Comparison of ENCODE assay signal across 15 cellular contexts in the genomic region with DNA sequence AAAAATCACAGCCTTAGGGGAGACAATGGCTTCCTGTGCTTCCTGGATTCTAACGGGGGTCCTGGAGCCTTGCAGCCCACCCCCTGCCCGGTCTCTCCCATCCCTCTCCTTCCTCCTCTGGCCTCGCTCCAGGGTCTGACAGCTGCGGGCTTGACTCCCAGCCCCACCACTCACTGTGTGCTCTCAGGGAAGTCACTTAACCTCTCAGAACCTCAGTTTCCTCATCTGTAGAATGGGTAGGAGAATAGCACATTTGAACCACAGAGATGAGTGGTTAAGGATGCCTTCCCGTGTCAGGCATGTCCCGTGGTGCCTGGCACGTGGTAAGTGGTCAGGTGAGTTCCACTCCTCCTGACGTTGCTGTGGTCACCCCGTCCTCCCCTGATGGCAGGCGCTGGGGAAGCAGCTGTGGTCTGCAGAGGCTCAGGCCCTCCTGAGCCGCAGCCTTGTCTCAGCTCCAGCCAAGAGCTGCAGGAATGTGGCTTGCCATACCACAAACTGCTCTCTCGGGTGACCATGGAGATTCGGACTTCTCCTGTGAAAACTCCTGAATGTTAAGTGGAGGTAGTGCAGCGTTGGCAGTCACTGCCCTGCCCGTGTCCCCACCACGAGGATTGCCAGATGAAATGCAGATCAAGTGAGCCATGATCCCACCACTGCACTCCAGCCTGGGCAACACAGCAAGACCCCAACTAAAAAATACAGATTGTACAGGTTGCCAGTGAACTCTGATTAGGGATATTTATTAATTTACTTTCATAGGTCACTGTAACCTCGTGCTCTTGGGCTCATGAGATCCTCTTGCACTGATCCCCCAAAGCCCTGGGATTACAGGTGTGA.
DNase-seq lines count a peak whose midpoint lies in the region; ATAC-seq, FAIRE-seq and TF ChIP-seq lines count a peak whose summit lies in the region.
"Had no signal": no experiment of that assay in that cellular context is flagged by ENCODE, and none has a peak within 500 bp of the region (broad histone marks: within the 10 kb centered on the region; RNA-seq: fewer than 3 reads in every experiment).

No MANE protein-coding gene starts in this region.

- peak; percentile 14 for DNase-seq in A172 (ENCODE audit: low spot score)
- no peak for DNase-seq in HTR-8/SVneo (ENCODE audit: insufficient read length, low spot score)
- DNase-seq in astrocyte of the spinal cord (ENCODE audit: low read depth, low spot score) = peak; percentile 58
- peak; percentile 93 for DNase-seq in myocyte (ENCODE audit: low read depth)
- DNase-seq in stimulated activated CD4-positive, alpha-beta T cell treated with anti-CD3 and anti-CD28 coated beads, Interleukin-4, amount 100 ng/mL, for 4 hours = no peak
- DNase-seq in SHP77 (lab: John Stamatoyannopoulos, UW) = no peak
- no peak for DNase-seq in SKM-1 treated with dmso at 0.1 percent for 144 hours (lab: John Stamatoyannopoulos, UW; ENCODE audit: unreplicated experiment)
- no peak for DNase-seq in stimulated activated naive B cell treated with anti-CD40 and anti-IgM and Interleukin-4, amounts not matched to agents 10 μg/mL and 1 μg/mL and 100 μg/mL, for 72 hours
- DNase-seq: EL, KG1, NCI-H1048, NCI-H2081 treated with DMSO at 0.1 percent for 48 hours had no signal

- no peak for TF ChIP-seq CTCF in astrocyte of the spinal cord (IDR thresholded peaks at IDR 0.05; ENCODE audit: low read depth, low read length)

- in situ Hi-C loops in astrocyte of the spinal cord (cut with HindIII; ENCODE audit: low sequenced_read_pairs) = no loop called here

- H3K27me3 Mint-ChIP-seq in stimulated activated naive B cell treated with anti-CD40 and anti-IgM and Interleukin-4, amounts not matched to agents 10 μg/mL and 1 μg/mL and 100 μg/mL, for 72 hours = peaks cover 0 to 3% of the 10 kb centered on the region in 2 donors

- H3K36me3 Mint-ChIP-seq in stimulated activated naive B cell treated with anti-CD40 and anti-IgM and Interleukin-4, amounts not matched to agents 10 μg/mL and 1 μg/mL and 100 μg/mL, for 72 hours = no peaks in the 10 kb centered on the region

- no peak for ATAC-seq in stimulated activated naive B cell treated with anti-CD40 and anti-IgM and Interleukin-4, amounts not matched to agents 10 μg/mL and 1 μg/mL and 100 μg/mL, for 72 hours (replicated peaks)

- FAIRE-seq in HTR-8/SVneo (lab: Jason Lieb, UNC) = peak; percentile 13
- FAIRE-seq: A549 had no signal

- H3K4me1 Mint-ChIP-seq in stimulated activated naive B cell treated with anti-CD40 and anti-IgM and Interleukin-4, amounts not matched to agents 10 μg/mL and 1 μg/mL and 100 μg/mL, for 72 hours = peaks cover 9 to 16% of the 10 kb centered on the region in 2 donors

- H3K9me3 Mint-ChIP-seq in stimulated activated naive B cell treated with anti-CD40 and anti-IgM and Interleukin-4, amounts not matched to agents 10 μg/mL and 1 μg/mL and 100 μg/mL, for 72 hours = peaks cover 2 to 4% of the 10 kb centered on the region in 2 donors

- H3K4me3 ChIP-seq in astrocyte of the spinal cord (ENCODE audit: low read depth, low read length) = no peak overlapping the region
- H3K4me3 ChIP-seq: A549, HAP-1, SK-N-MC had no signal

- H3K4me3 Mint-ChIP-seq in stimulated activated naive B cell treated with anti-CD40 and anti-IgM and Interleukin-4, amounts not matched to agents 10 μg/mL and 1 μg/mL and 100 μg/mL, for 72 hours = no peak overlapping the region

- no peak overlapping the region for H3K27ac Mint-ChIP-seq in stimulated activated naive B cell treated with anti-CD40 and anti-IgM and Interleukin-4, amounts not matched to agents 10 μg/mL and 1 μg/mL and 100 μg/mL, for 72 hours

Comparison
In these comparisons a context has a peak if more than half of its experiments do, and no peak if none do; other contexts are left out.
1. DNase-seq: peak in A172 (single experiment), astrocyte of the spinal cord (single experiment) and myocyte (single experiment); none in HTR-8/SVneo (single experiment), stimulated activated CD4-positive, alpha-beta T cell treated with anti-CD3 and anti-CD28 coated beads, Interleukin-4, amount 100 ng/mL, for 4 hours (0 of 2), SHP77 (0 of 2), SKM-1 treated with dmso at 0.1 percent for 144 hours (single experiment) and stimulated activated naive B cell treated with anti-CD40 and anti-IgM and Interleukin-4, amounts not matched to agents 10 μg/mL and 1 μg/mL and 100 μg/mL, for 72 hours (single experiment).